2 cellular contexts compared by ENCODE assay signal in genomic region chr12:50195832-50196231, GRCh38.
TF ChIP-seq lines count a peak whose summit lies in the region.

No MANE protein-coding gene starts in this region.

TF ChIP-seq in IMR-90, 13 proteins besides CTCF, POLR2A, EP300 and RAD21:
- TF ChIP-seq RCOR1 (IDR thresholded peaks at IDR 0.05; ENCODE audit: insufficient replicate concordance, low read length) (no peak), MXI1 (IDR thresholded peaks at IDR 0.05; ENCODE audit: borderline replicate concordance, low read depth, low read length) (no peak), SMC3 (IDR thresholded peaks at IDR 0.05; ENCODE audit: low read depth, low read length) (no peak), FOS (IDR thresholded peaks at IDR 0.05; ENCODE audit: low read depth, low read length) (no peak), MAFK (IDR thresholded peaks at IDR 0.05; ENCODE audit: low read depth, low read length) (no peak), MAZ (IDR thresholded peaks at IDR 0.05; ENCODE audit: borderline replicate concordance, low read depth, low read length) (no peak), NFE2L2 (IDR thresholded peaks at IDR 0.05; ENCODE audit: low read depth, low read length) (no peak), BHLHE40 (IDR thresholded peaks at IDR 0.05; ENCODE audit: low read depth, low read length) (no peak), CEBPB (IDR thresholded peaks at IDR 0.05; ENCODE audit: low read depth, low read length) (no peak), CHD1 (IDR thresholded peaks at IDR 0.05; ENCODE audit: low read depth, low read length) (no peak), USF2 (IDR thresholded peaks at IDR 0.05; ENCODE audit: low read depth, low read length) (no peak), ELK1 (IDR thresholded peaks at IDR 0.05; ENCODE audit: borderline replicate concordance, low read depth, low read length) (no peak)

TF ChIP-seq in WTC11, 78 proteins besides CTCF, POLR2A, EP300 and RAD21:
- TF ChIP-seq ZNF121 (CRISPR knock-in tag; IDR thresholded peaks at IDR 0.05) (no peak), ZBTB43 (CRISPR knock-in tag; IDR thresholded peaks at IDR 0.05) (no peak), JAZF1 (CRISPR knock-in tag; IDR thresholded peaks at IDR 0.05) (no peak), PREB (CRISPR knock-in tag; IDR thresholded peaks at IDR 0.05; ENCODE audit: borderline replicate concordance) (no peak), SOX15 (CRISPR knock-in tag; IDR thresholded peaks at IDR 0.05) (no peak), ZSCAN18 (CRISPR knock-in tag; IDR thresholded peaks at IDR 0.05) (no peak), FOXK1 (CRISPR knock-in tag; IDR thresholded peaks at IDR 0.05) (no peak), ZNF512 (CRISPR knock-in tag; IDR thresholded peaks at IDR 0.05; ENCODE audit: borderline replicate concordance) (no peak), MAX (CRISPR knock-in tag; IDR thresholded peaks at IDR 0.05) (no peak), MYBL2 (CRISPR knock-in tag; IDR thresholded peaks at IDR 0.05) (no peak), HMGA2 (CRISPR knock-in tag; IDR thresholded peaks at IDR 0.05) (no peak), ERG (CRISPR knock-in tag; IDR thresholded peaks at IDR 0.05) (no peak), JUN (CRISPR knock-in tag; IDR thresholded peaks at IDR 0.05) (no peak)
